In the genomic region with DNA sequence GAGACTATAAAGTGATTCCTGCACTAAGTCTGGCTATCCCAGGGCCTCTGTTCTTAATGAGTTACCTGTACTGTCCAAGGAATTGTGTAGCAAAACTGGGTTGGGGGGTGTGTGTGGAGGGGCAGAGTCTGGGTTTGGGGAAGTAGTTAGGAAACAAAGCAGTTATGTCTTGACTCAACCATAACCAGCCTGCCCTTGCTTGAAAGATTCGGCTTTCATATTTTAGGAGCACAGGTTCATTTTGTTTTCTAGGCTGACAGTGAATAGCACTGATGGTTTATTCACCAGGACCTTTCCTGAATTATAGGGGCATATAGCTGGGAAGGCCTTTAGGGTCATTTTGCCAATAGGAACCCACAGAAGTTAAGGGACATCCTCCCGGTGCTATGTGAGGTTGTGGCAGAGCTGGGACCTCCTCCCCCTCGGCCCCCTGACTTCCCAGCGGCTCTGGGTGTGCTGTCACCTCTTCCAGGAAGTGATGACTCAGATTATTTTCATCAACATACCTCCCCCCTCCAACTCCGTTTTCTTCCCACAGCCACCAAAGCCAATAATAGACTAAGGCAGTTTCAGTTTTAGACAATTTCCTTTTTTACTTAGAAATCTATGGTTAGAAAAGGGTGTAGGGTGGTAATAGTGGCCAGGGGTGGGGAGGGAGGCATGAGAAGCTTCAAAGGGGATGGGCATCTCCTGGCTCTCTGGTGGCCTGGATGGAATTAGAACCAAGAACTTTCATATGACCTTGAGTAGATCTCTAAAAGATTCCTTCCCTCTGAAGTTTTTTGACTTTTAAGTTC, we compare ENCODE assay signal across 8 cellular contexts. TPM values are rescaled to one million over a fixed set of nuclear protein-coding genes. Genes with fewer than 3 reads are reported as not detected.
DNase-seq lines count a peak whose midpoint lies in the region; ATAC-seq and TF ChIP-seq lines count a peak whose summit lies in the region.

No MANE protein-coding gene starts in this region.

- no peaks in the 10 kb centered on the region for H3K9me3 ChIP-seq in adipocyte (ENCODE audit: control insufficient read depth, low read length)

- peaks cover 50% of the 10 kb centered on the region for H3K4me1 ChIP-seq in adipocyte (ENCODE audit: control insufficient read depth, insufficient read depth, low read length)

- peak; percentile 37 for TF ChIP-seq POLR2A in GM18505 (IDR thresholded peaks at IDR 0.05; ENCODE audit: borderline replicate concordance, extremely low read depth, insufficient read depth, insufficient read length)

- H3K36me3 ChIP-seq in adipocyte (ENCODE audit: control insufficient read depth, insufficient read depth, low read length, severe bottlenecking): no peaks in the 10 kb centered on the region

- DNase-seq in SKM-1 (lab: John Stamatoyannopoulos, UW; ENCODE audit: unreplicated experiment) (peak; percentile 19), adipocyte (ENCODE audit: low read depth) (peak; percentile 61), left colon (peak in 1 of 2 donors; percentile 51), NCI-H1694 (lab: John Stamatoyannopoulos, UW) (no peak), NCI-H2107 (lab: John Stamatoyannopoulos, UW) (no peak)
- DNase-seq in stimulated activated CD8-positive, alpha-beta memory T cell treated with anti-CD3 and anti-CD28 coated beads, Interleukin-12 subunit alpha, Interleukin-12 subunit beta, amount 100 ng/mL, for 24 hours (ENCODE audit: extremely low read depth): peak; percentile 45

- peak; percentile 63 for ATAC-seq in GM18505 (IDR thresholded peaks at IDR 0.05; ENCODE audit: unreplicated experiment)
- peak; percentile 46 for ATAC-seq in HG03039 (IDR thresholded peaks at IDR 0.05; ENCODE audit: unreplicated experiment)
- ATAC-seq in left colon: peak; percentile 15

- H3K27me3 ChIP-seq in adipocyte (replicated peaks; ENCODE audit: control insufficient read depth, insufficient read depth, low read length): no peaks in the 10 kb centered on the region

- H3K4me3 ChIP-seq in adipocyte (ENCODE audit: low read length): peak overlapping the region; percentile 64

- peak overlapping the region; percentile 50 for H3K9ac ChIP-seq in adipocyte (ENCODE audit: low read length)

- intact Hi-C loops in left colon (cut with DNase I, micrococcal nuclease): no loop called here

RNA-seq across cellular contexts. Expression of a gene that starts 44.8 kb away (rescaled TPM):
- total RNA-seq in left colon: 10 to 100 TPM; 10.2 to 21.2 TPM

Comparison
In these comparisons a context has a peak if more than half of its experiments do, and no peak if none do; other contexts are left out.
1. DNase-seq: peak in SKM-1 (single experiment), adipocyte (single experiment) and stimulated activated CD8-positive, alpha-beta memory T cell treated with anti-CD3 and anti-CD28 coated beads, Interleukin-12 subunit alpha, Interleukin-12 subunit beta, amount 100 ng/mL, for 24 hours (single experiment); none in NCI-H1694 (single experiment) and NCI-H2107 (single experiment).
2. Peak in every context shown above with its lines, with median percentiles within 50 percentile points of each other: ATAC-seq.